ENCODE assay signal across 8 cellular contexts in genomic region chr2:63698825-63699548, GRCh38.
A peak's percentile ranks its signal among the peaks of the same experiment; 100 is the strongest.
DNase-seq lines count a peak whose midpoint lies in the region; ATAC-seq and TF ChIP-seq lines count a peak whose summit lies in the region.

No MANE protein-coding gene starts in this region.

- H3K4me1 ChIP-seq in cardiac muscle cell (ENCODE audit: low read depth): no peaks in the 10 kb centered on the region

- H3K36me3 ChIP-seq in cardiac muscle cell: no peaks in the 10 kb centered on the region

- TF ChIP-seq CTCF in GM20000 (IDR thresholded peaks at IDR 0.05; ENCODE audit: extremely low read depth, missing control alignments) (peak; percentile 40), WI38 (IDR thresholded peaks at IDR 0.05; ENCODE audit: low read depth, low read length) (peak; percentile 49), cardiac muscle cell (IDR thresholded peaks at IDR 0.05; ENCODE audit: low read depth, low read length) (peak; percentile 68)

- no peaks in the 10 kb centered on the region for H3K27me3 ChIP-seq in cardiac muscle cell

- H3K4me3 ChIP-seq in WI38 (ENCODE audit: low read depth, low read length): no peak overlapping the region
- H3K4me3 ChIP-seq in cardiac muscle cell: no peak overlapping the region

- no peaks in the 10 kb centered on the region for H3K9me3 ChIP-seq in cardiac muscle cell (ENCODE audit: low read depth)

- no peak for ATAC-seq in GM19328 (IDR thresholded peaks at IDR 0.05; ENCODE audit: unreplicated experiment)

- no peak overlapping the region for H3K27ac ChIP-seq in cardiac muscle cell

- peak; percentile 34 for DNase-seq in NCI-H748 (lab: John Stamatoyannopoulos, UW; ENCODE audit: unreplicated experiment)
- DNase-seq in NCI-H748 treated with DMSO at 0.1 percent for 48 hours (lab: John Stamatoyannopoulos, UW): no peak
- DNase-seq in GM20000 (ENCODE audit: low spot score): peak; percentile 58
- DNase-seq in M059J (ENCODE audit: low read depth): peak; percentile 85
- peak; percentile 57 to 92 for DNase-seq in cardiac muscle cell (ENCODE audit: low read depth in 1 of 2, low spot score in 1 of 2)
- peak; percentile 73 for DNase-seq in pons (ENCODE audit: low spot score)
